26 cellular contexts compared by ENCODE assay signal in genomic region chr6:136961848-136962247, GRCh38. TPM values are rescaled to one million over a fixed set of nuclear protein-coding genes. Genes with fewer than 3 reads are reported as not detected.
DNase-seq lines count a peak whose midpoint lies in the region; ATAC-seq and TF ChIP-seq lines count a peak whose summit lies in the region.
"Had no signal": no experiment of that assay in that cellular context is flagged by ENCODE, and none has a peak within 500 bp of the region (broad histone marks: within the 10 kb centered on the region; RNA-seq: fewer than 3 reads in every experiment).

No MANE protein-coding gene starts in this region.

- H3K4me1 ChIP-seq in psoas muscle: no peaks in the 10 kb centered on the region
- H3K4me1 ChIP-seq in OCI-LY7 (ENCODE audit: insufficient read depth, low read length, poor library complexity, severe bottlenecking): peaks cover 5% of the 10 kb centered on the region
- H3K4me1 ChIP-seq: breast epithelium, upper lobe of right lung had no signal

- no peaks in the 10 kb centered on the region for H3K79me2 ChIP-seq in OCI-LY7 (ENCODE audit: insufficient read depth, low read depth, low read length)

- no peak overlapping the region for H2AFZ ChIP-seq in OCI-LY7 (ENCODE audit: low read length)

- no peak overlapping the region for H3K4me2 ChIP-seq in OCI-LY7 (ENCODE audit: low read length)

- ATAC-seq in left lobe of liver (peak; percentile 32), psoas muscle (no peak), HG03280 (IDR thresholded peaks at IDR 0.05; ENCODE audit: unreplicated experiment) (no peak)
- ATAC-seq: activated T-cell treated with anti-CD3 and anti-CD28 coated beads, Interleukin-2, amount 50 U/mL, for 72 hours; T-helper 17 cell; upper lobe of right lung had no signal

- H3K27ac ChIP-seq in psoas muscle (no peak overlapping the region), OCI-LY7 (ENCODE audit: low read depth, low read length, poor library complexity, severe bottlenecking) (no peak overlapping the region)
- H3K27ac ChIP-seq: breast epithelium, SK-N-MC, skin epidermis, upper lobe of right lung had no signal

- TF ChIP-seq CTCF in GM13976 (IDR thresholded peaks at IDR 0.05; ENCODE audit: borderline replicate concordance, control extremely low read depth, extremely low read depth, insufficient read depth, missing control alignments) (no peak), psoas muscle (IDR thresholded peaks at IDR 0.05) (no peak), OCI-LY7 (conservative IDR thresholded peaks at IDR 0.05; ENCODE audit: low read length) (no peak)

- WGBS in psoas muscle, 3 donors: 80 to 85% (median 80%) methylated on average over 5 of the region's 5 CpGs

- intact Hi-C loops in psoas muscle (cut with DNase I): no loop called here
- intact Hi-C loops in OCI-LY7 (cut with micrococcal nuclease; ENCODE audit: unreplicated experiment): no loop called here

- POLR2A ChIA-PET in OCI-LY7 (lab: Charles Lee): interaction anchor here (0.7 kb wide), 1 partner anchor 49 kb away, joined by 5 read pairs; no protein-coding TSS in a partner anchor

- CTCF ChIA-PET in OCI-LY7 (lab: Charles Lee; ENCODE audit: unreplicated experiment): no interaction called here

- H4K20me1 ChIP-seq in OCI-LY7 (ENCODE audit: insufficient read depth, low read length): no peaks in the 10 kb centered on the region

- peak; percentile 1 for DNase-seq in DMS53 treated with DMSO at 0.1 percent for 48 hours (lab: John Stamatoyannopoulos, UW; ENCODE audit: unreplicated experiment)
- peak; percentile 84 for DNase-seq in NCI-H146 (lab: John Stamatoyannopoulos, UW)
- DNase-seq in SHP77 (lab: John Stamatoyannopoulos, UW): peak; percentile 47 to 51
- no peak for DNase-seq in left lobe of liver (ENCODE audit: low spot score)
- no peak for DNase-seq in GM13976 (ENCODE audit: low spot score)
- no peak for DNase-seq in psoas muscle
- DNase-seq in OCI-LY7 (ENCODE audit: low spot score): no peak
- DNase-seq: activated CD4-positive, alpha-beta T cell treated with anti-CD3 and anti-CD28 coated beads for 48 hours; activated naive CD4-positive, alpha-beta T cell treated with Interleukin-2 at 50 U/mL for 16 hours; activated T-cell treated with anti-CD3 and anti-CD28 coated beads, Interleukin-2, amount 50 U/mL, for 72 hours; CD4-positive, alpha-beta memory T cell; cortex of kidney; KG1; mammary epithelial cell; T-helper 17 cell; upper lobe of right lung had no signal

- H3K27me3 ChIP-seq in psoas muscle (ENCODE audit: insufficient read depth in 3 of 3, low read length in 2 of 3): no peaks in the 10 kb centered on the region
- H3K27me3 ChIP-seq: breast epithelium had no signal

- H3K36me3 ChIP-seq in psoas muscle (ENCODE audit: insufficient read depth in 1 of 2, low read depth in 1 of 2) (no peaks in the 10 kb centered on the region), OCI-LY7 (ENCODE audit: insufficient read depth, low read length) (no peaks in the 10 kb centered on the region)
- H3K36me3 ChIP-seq: breast epithelium, upper lobe of right lung had no signal

- H3K9me3 ChIP-seq in psoas muscle: no peaks in the 10 kb centered on the region
- no peaks in the 10 kb centered on the region for H3K9me3 ChIP-seq in OCI-LY7 (ENCODE audit: low read length)
- H3K9me3 ChIP-seq: breast epithelium, upper lobe of right lung had no signal

- BruUV-seq in OCI-LY7 (replicated peaks; lab: Mats Ljungman, UMichigan): no TSS peak

- H3K4me3 ChIP-seq in psoas muscle: no peak overlapping the region
- H3K4me3 ChIP-seq in OCI-LY7 (ENCODE audit: low read depth, low read length, poor library complexity, severe bottlenecking): no peak overlapping the region
- H3K4me3 ChIP-seq: breast epithelium, skin epidermis, upper lobe of right lung had no signal

- H3K9me2 ChIP-seq in OCI-LY7 (ENCODE audit: insufficient read depth, low read length): no peaks in the 10 kb centered on the region

- in situ Hi-C loops in GM13976 (cut with MboI; ENCODE audit: low sequenced_read_pairs, unreplicated experiment): no loop called here

RNA-seq across cellular contexts. Expression of gene SLC35D3, which starts 39.7 kb away (rescaled TPM):
- total RNA-seq in left lobe of liver (not detected), psoas muscle (not detected), OCI-LY7 (2022) (not detected in 2 replicates)
- polyA plus RNA-seq in psoas muscle: not detected
- not detected in 2 replicates for total RNA-seq in OCI-LY7 (2014; rRNA removed; shearing (Covaris generic))
- total RNA-seq: activated T-cell treated with anti-CD3 and anti-CD28 coated beads, Interleukin-2, amount 50 U/mL, for 72 hours; breast epithelium; CD4-positive, alpha-beta memory T cell; fibroblast of lung; H4; mammary epithelial cell; myocyte; RPMI7951; subcutaneous adipose tissue; upper lobe of right lung had no signal
- polyA plus RNA-seq: CD4-positive, alpha-beta memory T cell; fibroblast of lung; keratinocyte; mammary epithelial cell had no signal

Comparison
In these comparisons a context has a peak if more than half of its experiments do, and no peak if none do; other contexts are left out.
1. DNase-seq: peak in DMS53 treated with DMSO at 0.1 percent for 48 hours (single experiment), NCI-H146 (single experiment) and SHP77 (2 of 2); none in left lobe of liver (single experiment), GM13976 (single experiment), psoas muscle (0 of 2) and OCI-LY7 (single experiment).